Comparison of ENCODE assay signal across 9 cellular contexts in the genomic region with DNA sequence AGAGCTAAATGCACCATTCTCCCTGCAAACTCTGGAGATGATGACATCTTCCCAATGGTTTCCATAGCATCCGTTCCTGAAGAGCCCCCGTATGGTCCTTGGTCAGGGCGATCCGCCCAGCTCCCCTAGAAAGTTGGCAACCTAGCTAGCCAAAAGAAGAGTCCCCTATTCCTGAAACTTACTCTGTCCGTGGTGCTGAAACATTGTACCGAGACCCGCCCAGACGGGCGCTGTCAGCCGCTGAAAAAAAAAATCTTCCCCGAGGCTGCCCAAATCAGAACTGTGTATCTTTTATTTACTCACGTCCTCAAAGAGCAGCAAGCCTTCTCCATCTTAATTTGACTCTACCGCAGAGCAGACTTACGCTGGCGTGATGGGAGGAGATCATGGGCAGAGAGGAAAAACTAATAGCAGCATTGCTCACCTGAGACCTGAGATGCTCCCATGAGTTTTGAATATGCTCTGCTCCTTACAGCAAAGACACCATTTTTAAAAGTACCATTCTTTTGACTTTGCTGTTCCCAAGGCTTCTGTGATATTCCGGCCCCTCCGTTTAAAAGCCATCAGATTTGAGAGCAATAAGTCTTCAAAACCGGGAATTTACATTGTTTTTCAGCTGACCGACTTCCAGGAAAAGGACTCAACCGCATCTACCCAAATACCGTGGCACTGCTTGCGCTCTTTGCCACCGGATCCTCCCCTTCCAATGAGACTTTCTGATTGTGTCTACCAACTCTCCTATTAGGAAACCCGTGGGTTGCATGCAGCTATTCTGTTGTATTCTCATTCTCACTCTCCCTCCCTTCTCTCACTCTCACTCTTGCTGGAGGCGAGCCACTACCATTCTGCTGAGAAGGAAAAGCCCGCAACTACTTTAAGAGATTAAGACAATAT. TPM values are rescaled to one million over a fixed set of nuclear protein-coding genes. Genes with fewer than 3 reads are reported as not detected.
DNase-seq lines count a peak whose midpoint lies in the region; ATAC-seq and TF ChIP-seq lines count a peak whose summit lies in the region.
"Had no signal": no experiment of that assay in that cellular context is flagged by ENCODE, and none has a peak within 500 bp of the region (broad histone marks: within the 10 kb centered on the region; RNA-seq: fewer than 3 reads in every experiment).

A gene (plus strand): TSS at position 811 of the 894 bp plus-strand sequence. CDS start 153 bp downstream, outside the sequence.

- no peaks in the 10 kb centered on the region for H3K79me2 ChIP-seq in smooth muscle cell (ENCODE audit: low read depth)

- H2AFZ ChIP-seq in smooth muscle cell (ENCODE audit: low read depth): no peak within 1 kb of the TSS

- H3K27me3 ChIP-seq in HUES6 (ENCODE audit: control insufficient read depth, insufficient read depth, low read length) (peaks cover 55% of the 10 kb centered on the region), iPS-20b (ENCODE audit: insufficient read depth, low read length) (peaks cover 57% of the 10 kb centered on the region), smooth muscle cell (ENCODE audit: low read depth) (peaks cover 71% of the 10 kb centered on the region)

- H3F3A ChIP-seq in smooth muscle cell (ENCODE audit: low read depth): no peaks in the 10 kb centered on the region

- TF ChIP-seq CTCF in GM12865 (IDR thresholded peaks at IDR 0.05; ENCODE audit: insufficient read depth, low read depth, low read length, missing control alignments) (no peak), smooth muscle cell (IDR thresholded peaks at IDR 0.05; ENCODE audit: borderline replicate concordance, insufficient read depth, poor library complexity, severe bottlenecking) (no peak)

- no peak within 1 kb of the TSS for H3K4me3 ChIP-seq in GM12865 (ENCODE audit: low read depth, low read length)
- H3K4me3 ChIP-seq in HUES6 (ENCODE audit: low read depth, low read length): peak within 1 kb of the TSS; percentile 49
- H3K4me3 ChIP-seq in SK-N-MC: no peak within 1 kb of the TSS
- H3K4me3 ChIP-seq in iPS-20b (ENCODE audit: low read length): peak within 1 kb of the TSS; percentile 67
- no peak within 1 kb of the TSS for H3K4me3 ChIP-seq in smooth muscle cell

- WGBS in smooth muscle cell (ENCODE audit: low lambda C conversion rate): 9% methylated on average over 26 of the region's 26 CpGs

- no peaks in the 10 kb centered on the region for H3K9me3 ChIP-seq in HUES6 (ENCODE audit: control insufficient read depth, insufficient read depth, low read depth, low read length)
- H3K9me3 ChIP-seq in SK-N-MC (ENCODE audit: low read depth, low read length): no peaks in the 10 kb centered on the region
- H3K9me3 ChIP-seq in iPS-20b (ENCODE audit: insufficient read depth, low read depth, low read length): no peaks in the 10 kb centered on the region
- H3K9me3 ChIP-seq in smooth muscle cell (replicated peaks; ENCODE audit: low read depth): no peaks in the 10 kb centered on the region

- H3K27ac ChIP-seq in HUES6 (ENCODE audit: low read depth, low read length) (no peak within 1 kb of the TSS), SK-N-MC (no peak within 1 kb of the TSS), iPS-20b (ENCODE audit: low read length) (no peak within 1 kb of the TSS), smooth muscle cell (ENCODE audit: low read depth) (no peak within 1 kb of the TSS)

- H3K36me3 ChIP-seq in HUES6 (ENCODE audit: control insufficient read depth, insufficient read depth, low read length): no peaks in the 10 kb centered on the region
- no peaks in the 10 kb centered on the region for H3K36me3 ChIP-seq in SK-N-MC (ENCODE audit: insufficient read depth, low read length)
- no peaks in the 10 kb centered on the region for H3K36me3 ChIP-seq in iPS-20b (ENCODE audit: insufficient read depth, low read depth, low read length)
- H3K36me3 ChIP-seq in smooth muscle cell (ENCODE audit: low read depth): no peaks in the 10 kb centered on the region

- no peak for ATAC-seq in GM19455 (IDR thresholded peaks at IDR 0.05; ENCODE audit: unreplicated experiment)

- DNase-seq in GM12865 (ENCODE audit: low read depth) (peak; percentile 37), SK-N-MC (ENCODE audit: low read depth, low spot score) (peak; percentile 10), smooth muscle cell (lab: John Stamatoyannopoulos, UW; ENCODE audit: unreplicated experiment) (no peak), activated gamma-delta T cell treated with Interleukin-2 at 50 U/mL for 16 hours (no peak)
- no peak for DNase-seq in activated effector memory CD4-positive, alpha-beta T cell treated with anti-CD3 and anti-CD28 coated beads, Interleukin-2, amount 50 U/mL, for 16 hours

- H3K9ac ChIP-seq in HUES6 (ENCODE audit: low read length) (no peak within 1 kb of the TSS), SK-N-MC (ENCODE audit: insufficient read length) (no peak within 1 kb of the TSS), iPS-20b (ENCODE audit: low read depth, low read length) (no peak within 1 kb of the TSS), smooth muscle cell (ENCODE audit: low read depth) (no peak within 1 kb of the TSS)

- no peaks in the 10 kb centered on the region for H4K20me1 ChIP-seq in smooth muscle cell (ENCODE audit: low read depth)

- H3K4me1 ChIP-seq in HUES6 (ENCODE audit: control insufficient read depth, insufficient read depth, low read length) (peaks cover 36% of the 10 kb centered on the region), iPS-20b (ENCODE audit: insufficient read depth, low read length) (peaks cover 32% of the 10 kb centered on the region), smooth muscle cell (ENCODE audit: low read depth) (no peaks in the 10 kb centered on the region)

- no peak within 1 kb of the TSS for H3K4me2 ChIP-seq in smooth muscle cell

RNA-seq across cellular contexts. Expression of the gene that starts here (rescaled TPM):
- total RNA-seq in smooth muscle cell: not detected in 2 replicates
- polyA plus RNA-seq in smooth muscle cell: not detected in 2 replicates
- total RNA-seq: epithelial cell of proximal tubule had no signal

Comparison
In these comparisons a context has a peak if more than half of its experiments do, and no peak if none do; other contexts are left out.
1. DNase-seq: peak in GM12865 (single experiment) and SK-N-MC (single experiment); none in smooth muscle cell (single experiment), activated effector memory CD4-positive, alpha-beta T cell treated with anti-CD3 and anti-CD28 coated beads, Interleukin-2, amount 50 U/mL, for 16 hours (single experiment) and activated gamma-delta T cell treated with Interleukin-2 at 50 U/mL for 16 hours (single experiment).
2. H3K4me3 ChIP-seq: peak in HUES6 (single experiment) and iPS-20b (single experiment); none in GM12865 (single experiment), SK-N-MC (single experiment) and smooth muscle cell (single experiment).